10 cellular contexts compared by ENCODE assay signal in genomic region chr5:67350185-67350584, GRCh38.
A peak's percentile ranks its signal among the peaks of the same experiment; 100 is the strongest.
DNase-seq lines count a peak whose midpoint lies in the region; ATAC-seq and TF ChIP-seq lines count a peak whose summit lies in the region.
"Had no signal": no experiment of that assay in that cellular context is flagged by ENCODE, and none has a peak within 500 bp of the region (broad histone marks: within the 10 kb centered on the region; RNA-seq: fewer than 3 reads in every experiment).

No MANE protein-coding gene starts in this region.

- no peaks in the 10 kb centered on the region for H3K9me3 Mint-ChIP-seq in activated T-cell treated with anti-CD3 and anti-CD28 coated beads, Interleukin-2, amount 50 U/mL, for 24 hours
- no peaks in the 10 kb centered on the region for H3K9me3 Mint-ChIP-seq in activated CD8-positive, alpha-beta T cell treated with anti-CD3 and anti-CD28 coated beads for 36 hours
- H3K9me3 Mint-ChIP-seq in stimulated activated naive B cell treated with anti-CD40 and anti-IgM and Interleukin-4, amounts not matched to agents 10 μg/mL and 1 μg/mL and 100 μg/mL, for 72 hours: peaks cover 2 to 4% of the 10 kb centered on the region in 2 donors

- peak overlapping the region; percentile 55 for H3K4me3 Mint-ChIP-seq in activated T-cell treated with anti-CD3 and anti-CD28 coated beads, Interleukin-2, amount 50 U/mL, for 24 hours
- peak overlapping the region; percentile 16 for H3K4me3 Mint-ChIP-seq in activated CD8-positive, alpha-beta T cell treated with anti-CD3 and anti-CD28 coated beads for 36 hours
- H3K4me3 Mint-ChIP-seq in stimulated activated naive B cell treated with anti-CD40 and anti-IgM and Interleukin-4, amounts not matched to agents 10 μg/mL and 1 μg/mL and 100 μg/mL, for 72 hours: peak overlapping the region; percentile 23 to 28

- no peaks in the 10 kb centered on the region for H3K27me3 Mint-ChIP-seq in activated T-cell treated with anti-CD3 and anti-CD28 coated beads, Interleukin-2, amount 50 U/mL, for 24 hours
- H3K27me3 Mint-ChIP-seq in activated CD8-positive, alpha-beta T cell treated with anti-CD3 and anti-CD28 coated beads for 36 hours: no peaks in the 10 kb centered on the region
- peaks cover 5 to 8% of the 10 kb centered on the region in 2 donors for H3K27me3 Mint-ChIP-seq in stimulated activated naive B cell treated with anti-CD40 and anti-IgM and Interleukin-4, amounts not matched to agents 10 μg/mL and 1 μg/mL and 100 μg/mL, for 72 hours

- peaks cover 22% of the 10 kb centered on the region for H3K4me1 Mint-ChIP-seq in activated T-cell treated with anti-CD3 and anti-CD28 coated beads, Interleukin-2, amount 50 U/mL, for 24 hours (ENCODE audit: low read depth)
- H3K4me1 Mint-ChIP-seq in activated CD8-positive, alpha-beta T cell treated with anti-CD3 and anti-CD28 coated beads for 36 hours (ENCODE audit: low read depth): peaks cover 9% of the 10 kb centered on the region
- H3K4me1 Mint-ChIP-seq in stimulated activated naive B cell treated with anti-CD40 and anti-IgM and Interleukin-4, amounts not matched to agents 10 μg/mL and 1 μg/mL and 100 μg/mL, for 72 hours: peaks cover 8 to 19% of the 10 kb centered on the region in 2 donors

- peak overlapping the region; percentile 48 for H3K27ac Mint-ChIP-seq in activated T-cell treated with anti-CD3 and anti-CD28 coated beads, Interleukin-2, amount 50 U/mL, for 24 hours
- no peak overlapping the region for H3K27ac Mint-ChIP-seq in activated CD8-positive, alpha-beta T cell treated with anti-CD3 and anti-CD28 coated beads for 36 hours
- H3K27ac Mint-ChIP-seq in stimulated activated naive B cell treated with anti-CD40 and anti-IgM and Interleukin-4, amounts not matched to agents 10 μg/mL and 1 μg/mL and 100 μg/mL, for 72 hours: no peak overlapping the region

- intact Hi-C loops in activated CD8-positive, alpha-beta T cell treated with anti-CD3 and anti-CD28 coated beads for 36 hours (cut with micrococcal nuclease): no loop called here

- CTCF ChIA-PET in activated CD8-positive, alpha-beta T cell treated with anti-CD3 and anti-CD28 coated beads for 36 hours (lab: Charles Lee): no interaction called here

- no peak for DNase-seq in activated T-cell treated with anti-CD3 and anti-CD28 coated beads, Interleukin-2, amount 50 U/mL, for 24 hours
- DNase-seq in activated T-cell treated with anti-CD3 and anti-CD28 coated beads, Interleukin-2, amount 50 U/mL, for 1 hour: no peak
- peak; percentile 34 for DNase-seq in NCI-H2029 treated with DMSO at 0.1 percent for 48 hours (lab: John Stamatoyannopoulos, UW)
- DNase-seq in activated CD8-positive, alpha-beta T cell treated with anti-CD3 and anti-CD28 coated beads for 36 hours: no peak
- no peak for DNase-seq in stimulated activated naive B cell treated with anti-CD40 and anti-IgM and Interleukin-4, amounts not matched to agents 10 μg/mL and 1 μg/mL and 100 μg/mL, for 72 hours
- no peak for DNase-seq in stimulated activated CD4-positive, alpha-beta T cell treated with anti-CD3 and anti-CD28 coated beads, Interleukin-15, amount 100 ng/mL, for 24 hours
- no peak for DNase-seq in stimulated activated CD4-positive, alpha-beta T cell treated with anti-CD3 and anti-CD28 coated beads, Interleukin-12 subunit alpha, Interleukin-12 subunit beta, amount 100 ng/mL, for 4 hours
- DNase-seq: cortex of kidney, PC-3 had no signal

- POLR2A ChIA-PET in activated CD8-positive, alpha-beta T cell treated with anti-CD3 and anti-CD28 coated beads for 36 hours (lab: Charles Lee): no interaction called here

- no peak for ATAC-seq in activated CD8-positive, alpha-beta T cell treated with anti-CD3 and anti-CD28 coated beads for 36 hours
- no peak for ATAC-seq in stimulated activated naive B cell treated with anti-CD40 and anti-IgM and Interleukin-4, amounts not matched to agents 10 μg/mL and 1 μg/mL and 100 μg/mL, for 72 hours (replicated peaks)
- ATAC-seq in GM18870 (IDR thresholded peaks at IDR 0.05; ENCODE audit: unreplicated experiment): no peak
- ATAC-seq: PC-3 had no signal

- no peaks in the 10 kb centered on the region for H3K36me3 Mint-ChIP-seq in activated T-cell treated with anti-CD3 and anti-CD28 coated beads, Interleukin-2, amount 50 U/mL, for 24 hours (ENCODE audit: low read depth)
- no peaks in the 10 kb centered on the region for H3K36me3 Mint-ChIP-seq in activated CD8-positive, alpha-beta T cell treated with anti-CD3 and anti-CD28 coated beads for 36 hours (ENCODE audit: low read depth)
- no peaks in the 10 kb centered on the region for H3K36me3 Mint-ChIP-seq in stimulated activated naive B cell treated with anti-CD40 and anti-IgM and Interleukin-4, amounts not matched to agents 10 μg/mL and 1 μg/mL and 100 μg/mL, for 72 hours

- TF ChIP-seq CTCF in activated CD8-positive, alpha-beta T cell treated with anti-CD3 and anti-CD28 coated beads for 36 hours (IDR thresholded peaks at IDR 0.05): no peak
